22 cellular contexts compared by ENCODE assay signal in the genomic region with DNA sequence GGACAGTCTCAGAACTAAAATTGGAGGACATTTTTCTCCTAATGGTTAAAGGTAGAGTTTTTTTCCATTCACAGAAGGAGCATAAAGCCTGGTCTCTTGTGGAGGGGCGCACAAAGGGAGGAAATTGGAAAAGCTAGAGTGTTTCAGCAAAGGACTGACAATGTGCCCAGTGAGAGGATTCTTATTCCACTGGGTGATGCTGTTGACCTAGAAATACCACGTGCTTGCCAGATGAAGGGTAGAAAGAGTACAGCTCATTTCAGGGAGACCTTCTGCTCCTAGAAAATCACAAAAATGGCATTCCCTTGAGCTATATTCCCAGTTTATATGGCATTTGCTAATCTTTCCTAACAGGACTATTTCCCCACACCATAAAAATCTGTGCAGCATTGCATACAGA. TPM values are rescaled to one million over a fixed set of nuclear protein-coding genes. Genes with fewer than 3 reads are reported as not detected.
DNase-seq lines count a peak whose midpoint lies in the region; ATAC-seq, FAIRE-seq and TF ChIP-seq lines count a peak whose summit lies in the region.
"Had no signal": no experiment of that assay in that cellular context is flagged by ENCODE, and none has a peak within 500 bp of the region (broad histone marks: within the 10 kb centered on the region; RNA-seq: fewer than 3 reads in every experiment).

No MANE protein-coding gene starts in this region.

- SMC1A ChIA-PET in GM12878 (lab: Charles Lee; ENCODE audit: uncharacterized antibody, unreplicated experiment), result interaction anchor here (1.0 to 6.6 kb wide), 9 partner anchors 9 to 165 kb away, joined by 3 to 116 read pairs (median 4); no protein-coding TSS in a partner anchor

- intact Hi-C loops in GM12878 (cut with micrococcal nuclease; ENCODE audit: unreplicated experiment), result loop anchor here (5.0 to 10.0 kb wide), 2 partner anchors 139 to 523 kb away; no protein-coding TSS in a partner anchor

- RAD21 ChIA-PET in GM12878 (lab: Charles Lee; ENCODE audit: unreplicated experiment), result interaction anchor here (1.1 to 2.8 kb wide), 6 partner anchors 14 to 270 kb away, joined by 4 to 20 read pairs (median 5); no protein-coding TSS in a partner anchor

- in situ Hi-C loops in GM12878 (cut with MboI), result no loop called here

- TF ChIP-seq EP300 in GM12878 (IDR thresholded peaks at IDR 0.05; ENCODE audit: borderline replicate concordance in 1 of 2, control insufficient read depth in 1 of 2, low read depth in 2 of 2, low read length in 2 of 2), result no peak

- no peak overlapping the region for H2AFZ ChIP-seq in GM12878 (ENCODE audit: control insufficient read depth, low read depth, low read length)

- no TSS peak for BruUV-seq in GM12878 (replicated peaks; lab: Mats Ljungman, UMichigan)

- DNase-seq in Ammon's horn (ENCODE audit: low spot score), result peak; percentile 27
- DNase-seq in GM10266 (ENCODE audit: extremely low spot score), result no peak
- DNase-seq in NAMALWA (ENCODE audit: low spot score), result peak; percentile 14
- DNase-seq in GM12878 (ENCODE audit: low read depth, low spot score), result no peak
- no peak for DNase-seq in DMS 273 (lab: John Stamatoyannopoulos, UW; ENCODE audit: unreplicated experiment)
- DNase-seq in A172 (ENCODE audit: low spot score), result no peak
- DNase-seq in activated T-cell treated with anti-CD3 and anti-CD28 coated beads, Interleukin-2, amount 50 U/mL, for 1 hour, result no peak
- DNase-seq: activated CD4-positive, alpha-beta T cell treated with anti-CD3 and anti-CD28 coated beads, Interleukin-2, amount 10 ng/mL, durations not matched to agents 7 days and 5 days; activated naive CD8-positive, alpha-beta T cell treated with anti-CD3 and anti-CD28 coated beads for 36 hours; cerebellar nuclear complex; effector memory CD8-positive, alpha-beta T cell; glutamatergic neuron; stimulated activated naive CD8-positive, alpha-beta T cell treated with anti-CD3 and anti-CD28 coated beads, Interleukin-15, amount 100 ng/mL, for 72 hours; transverse colon had no signal

- no peaks in the 10 kb centered on the region for H3K27me3 ChIP-seq in GM12878 (replicated peaks in 1 of 2; ENCODE audit: control insufficient read depth in 2 of 2, insufficient read depth in 2 of 2, low read length in 1 of 2)
- H3K27me3 ChIP-seq: transverse colon had no signal

- TF ChIP-seq RAD21 in GM12878 (IDR thresholded peaks at IDR 0.05; ENCODE audit: insufficient read depth, low read depth, low read length), result peak; percentile 76

- no peak overlapping the region for H3K4me2 ChIP-seq in GM12878 (ENCODE audit: control insufficient read depth, insufficient read depth)

- CTCF ChIA-PET in GM12878 (lab: Yijun Ruan, JAX), result interaction anchor here (0.6 to 9.9 kb wide), 14 partner anchors 11 to 350 kb away, joined by 3 to 200 read pairs (median 6); no protein-coding TSS in a partner anchor

- no peaks in the 10 kb centered on the region for H4K20me1 ChIP-seq in GM12878 (ENCODE audit: control insufficient read depth, insufficient read depth)

- FAIRE-seq in GM12878 (lab: Jason Lieb, UNC), result no peak

- no peak overlapping the region for H3K9ac ChIP-seq in GM12878 (ENCODE audit: control insufficient read depth, insufficient read depth, low read length)

- H3K9me3 ChIP-seq in GM12878 (replicated peaks; ENCODE audit: control insufficient read depth, insufficient read depth, low read length), result no peaks in the 10 kb centered on the region; the same call in 2 of the 3 replicates
- H3K9me3 ChIP-seq: transverse colon had no signal

- peak; percentile 58 for ATAC-seq in GM12878
- ATAC-seq in GM21390 (IDR thresholded peaks at IDR 0.05; ENCODE audit: unreplicated experiment), result no peak
- ATAC-seq: activated T-helper 17 cell treated with anti-CD3 and anti-CD28 coated beads, Interleukin-2, amount 50 U/mL, for 72 hours; effector memory CD8-positive, alpha-beta T cell; stimulated activated naive CD8-positive, alpha-beta T cell treated with anti-CD3 and anti-CD28 coated beads, Interleukin-15, amount 100 ng/mL, for 72 hours had no signal

- peaks cover 11% of the 10 kb centered on the region for H3K4me1 ChIP-seq in GM12878 (ENCODE audit: control insufficient read depth, insufficient read depth, low read length)
- H3K4me1 ChIP-seq: transverse colon had no signal

- WGBS in GM12878 (ENCODE audit: insufficient coverage, insufficient replicate concordance, low lambda C conversion rate, missing lambda C conversion rate), result 72% methylated on average over 2 of the region's 2 CpGs

- no peak for TF ChIP-seq POLR2A in GM12878 (IDR thresholded peaks at IDR 0.05; ENCODE audit: low read depth, low read length)

- peak; percentile 38 for TF ChIP-seq CTCF in GM10266 (IDR thresholded peaks at IDR 0.05; ENCODE audit: control insufficient read depth, insufficient read depth, low read depth, missing control alignments)
- TF ChIP-seq CTCF in GM12878 (IDR thresholded peaks at IDR 0.05 in 2 of 3, conservative IDR thresholded peaks at IDR 0.05 in 1 of 3; ENCODE audit: control insufficient read depth in 2 of 3, extremely low read depth in 1 of 3, insufficient read depth in 1 of 3, low read depth in 3 of 3, low read length in 3 of 3), result peak; percentile 35 to 44 (median 43); a peak in 5 of 6 replicates

- POLR2A ChIA-PET in GM12878 (lab: Charles Lee), result no interaction called here

- H3K27ac ChIP-seq in GM12878 (ENCODE audit: control insufficient read depth, insufficient read depth), result no peak overlapping the region
- H3K27ac ChIP-seq: HL-60, transverse colon had no signal

- H3K36me3 ChIP-seq in GM12878 (ENCODE audit: control insufficient read depth in 2 of 2, insufficient read depth in 2 of 2, low read length in 1 of 2), result no peaks in the 10 kb centered on the region
- H3K36me3 ChIP-seq: transverse colon had no signal

- H3K79me2 ChIP-seq in GM12878 (ENCODE audit: control insufficient read depth, insufficient read depth, low read length), result no peaks in the 10 kb centered on the region

- H3K4me3 ChIP-seq in GM12878, result no peak overlapping the region
- H3K4me3 ChIP-seq: transverse colon had no signal

TF ChIP-seq in GM12878, 131 proteins besides CTCF, POLR2A, EP300 and RAD21 (continues in another document):
- TF ChIP-seq TARDBP (IDR thresholded peaks at IDR 0.05; ENCODE audit: borderline replicate concordance), result no peak

RNA-seq across cellular contexts. Expression of a gene that starts 21.1 kb away (rescaled TPM):
- total RNA-seq in GM12878 (2013; cell fraction: nucleolus; rRNA removed), result not detected in 2 replicates
- total RNA-seq in GM12878 (2014; rRNA removed) (0.38 TPM in 1 of 2 replicates, not detected in the other), GM12878 (2014; rRNA removed; fragmentation: Illumina TruSeq; extraction: Trizol) (not detected in 2 replicates), GM12878 (2021) (not detected in 2 replicates)
- not detected for polyA plus RNA-seq in GM12878 (2011; ENCODE audit: low read depth)
- polyA plus RNA-seq in GM12878 (2011; rRNA removed) (0.14 and 0.27 TPM in 2 replicates), GM12878 (2014; fragmentation: Illumina TruSeq; extraction: Trizol) (0.71 TPM in 1 of 2 replicates, not detected in the other), GM12878 (2014; fragmentation: Nextera tagmentation; extraction: Ambion mirVana) (under 1 TPM; 0.47 to 0.49 TPM), GM12878 (2014; rRNA removed) (not detected in 2 replicates), GM12878 (2016; fragmentation: Nextera tagmentation; extraction: Ambion mirVana) (under 1 TPM; 0.39 to 0.86 TPM)
- polyA plus RNA-seq in GM12878 (2011; cell fraction: cytosol; rRNA removed), result 0.28 TPM in 2 replicates
- polyA plus RNA-seq in GM12878 (2011; cell fraction: nucleus; rRNA removed), result 0.27 TPM in 1 of 2 replicates, not detected in the other
- polyA plus RNA-seq in GM12878 (2012), result not detected in 2 replicates
- 0.52 TPM in 1 of 2 replicates, not detected in the other for polyA minus RNA-seq in GM12878 (2011; rRNA and poly(A)+ RNA removed)
- polyA minus RNA-seq in GM12878 (2011; cell fraction: cytosol; rRNA and poly(A)+ RNA removed), result not detected in 2 replicates
- polyA minus RNA-seq in GM12878 (2011; cell fraction: nucleus; rRNA and poly(A)+ RNA removed), result not detected in 2 replicates
- total RNA-seq in A172 (2014; rRNA removed; shearing (Covaris generic)), result not detected in 2 replicates
- total RNA-seq: activated CD4-positive, alpha-beta T cell treated with anti-CD3 and anti-CD28 coated beads, Interleukin-2, amount 10 ng/mL, durations not matched to agents 7 days and 5 days; activated naive CD8-positive, alpha-beta T cell treated with anti-CD3 and anti-CD28 coated beads for 36 hours; activated T-helper 17 cell treated with anti-CD3 and anti-CD28 coated beads, Interleukin-2, amount 50 U/mL, for 72 hours; MCF 10A; pulmonary artery endothelial cell; skeletal muscle tissue; transverse colon had no signal
- polyA plus RNA-seq: AG04450, neural cell had no signal

RNA-seq across cellular contexts. Expression of a gene that starts 30.2 kb away (rescaled TPM):
- 56.7 and 58.7 TPM in 2 replicates for total RNA-seq in GM12878 (2013; cell fraction: nucleolus; rRNA removed)
- total RNA-seq in GM12878 (2014; rRNA removed) (2.2 and 2.9 TPM in 2 replicates), GM12878 (2014; rRNA removed; fragmentation: Illumina TruSeq; extraction: Trizol) (3.8 and 4.0 TPM in 2 replicates), GM12878 (2021) (2.3 and 3.3 TPM in 2 replicates)
- polyA plus RNA-seq in GM12878 (2011; ENCODE audit: low read depth), result 4.2 TPM
- polyA plus RNA-seq in GM12878 (2011; rRNA removed) (9.6 and 11.1 TPM in 2 replicates), GM12878 (2014; fragmentation: Illumina TruSeq; extraction: Trizol) (3.7 and 4.2 TPM in 2 replicates), GM12878 (2014; fragmentation: Nextera tagmentation; extraction: Ambion mirVana) (10 to 100 TPM in 1 of 2 experiments, 1 to 10 TPM in 1; 7.2 to 17.0 TPM), GM12878 (2014; rRNA removed) (3.9 and 4.6 TPM in 2 replicates), GM12878 (2016; fragmentation: Nextera tagmentation; extraction: Ambion mirVana) (1 to 10 TPM; 1.7 to 1.8 TPM)
- polyA plus RNA-seq in GM12878 (2011; cell fraction: cytosol; rRNA removed), result 5.5 and 6.1 TPM in 2 replicates
- polyA plus RNA-seq in GM12878 (2011; cell fraction: nucleus; rRNA removed), result 7.6 and 7.8 TPM in 2 replicates
- polyA plus RNA-seq in GM12878 (2012), result 3.9 and 7.1 TPM in 2 replicates
- polyA minus RNA-seq in GM12878 (2011; rRNA and poly(A)+ RNA removed), result 8.6 and 12.4 TPM in 2 replicates
- 4.8 TPM in 1 of 2 replicates, not detected in the other for polyA minus RNA-seq in GM12878 (2011; cell fraction: cytosol; rRNA and poly(A)+ RNA removed)
- polyA minus RNA-seq in GM12878 (2011; cell fraction: nucleus; rRNA and poly(A)+ RNA removed), result 5.1 and 7.0 TPM in 2 replicates
- not detected in 2 replicates for total RNA-seq in A172 (2014; rRNA removed; shearing (Covaris generic))
- total RNA-seq: activated CD4-positive, alpha-beta T cell treated with anti-CD3 and anti-CD28 coated beads, Interleukin-2, amount 10 ng/mL, durations not matched to agents 7 days and 5 days; activated T-helper 17 cell treated with anti-CD3 and anti-CD28 coated beads, Interleukin-2, amount 50 U/mL, for 72 hours; MCF 10A; pulmonary artery endothelial cell had no signal
- polyA plus RNA-seq: AG04450, neural cell had no signal

RNA-seq across cellular contexts. Expression of a gene that starts 48.1 kb away (rescaled TPM):
- total RNA-seq in GM12878 (2013; cell fraction: nucleolus; rRNA removed), result 8.1 and 12.0 TPM in 2 replicates
- total RNA-seq in GM12878 (2014; rRNA removed) (0.11 and 0.40 TPM in 2 replicates), GM12878 (2014; rRNA removed; fragmentation: Illumina TruSeq; extraction: Trizol) (0.40 and 0.60 TPM in 2 replicates), GM12878 (2021) (0.77 and 1.0 TPM in 2 replicates)
- polyA plus RNA-seq in GM12878 (2011; ENCODE audit: low read depth), result 0.85 TPM
- polyA plus RNA-seq in GM12878 (2011; rRNA removed) (1.0 and 1.7 TPM in 2 replicates), GM12878 (2014; fragmentation: Illumina TruSeq; extraction: Trizol) (0.81 and 0.89 TPM in 2 replicates), GM12878 (2014; fragmentation: Nextera tagmentation; extraction: Ambion mirVana) (under 1 TPM; 0.13 to 0.18 TPM), GM12878 (2014; rRNA removed) (0.38 and 0.72 TPM in 2 replicates), GM12878 (2016; fragmentation: Nextera tagmentation; extraction: Ambion mirVana) (under 1 TPM in 1 of 2 experiments, not detected in 1; 0.63 TPM)
- 0.32 and 0.36 TPM in 2 replicates for polyA plus RNA-seq in GM12878 (2011; cell fraction: cytosol; rRNA removed)
- polyA plus RNA-seq in GM12878 (2011; cell fraction: nucleus; rRNA removed), result 3.1 and 4.8 TPM in 2 replicates
- 1.1 and 2.1 TPM in 2 replicates for polyA plus RNA-seq in GM12878 (2012)
- 0.46 and 0.73 TPM in 2 replicates for polyA minus RNA-seq in GM12878 (2011; rRNA and poly(A)+ RNA removed)
- not detected in 2 replicates for polyA minus RNA-seq in GM12878 (2011; cell fraction: cytosol; rRNA and poly(A)+ RNA removed)
- 0.77 and 2.3 TPM in 2 replicates for polyA minus RNA-seq in GM12878 (2011; cell fraction: nucleus; rRNA and poly(A)+ RNA removed)
- not detected in 2 replicates for total RNA-seq in A172 (2014; rRNA removed; shearing (Covaris generic))
- total RNA-seq: activated CD4-positive, alpha-beta T cell treated with anti-CD3 and anti-CD28 coated beads, Interleukin-2, amount 10 ng/mL, durations not matched to agents 7 days and 5 days; activated naive CD8-positive, alpha-beta T cell treated with anti-CD3 and anti-CD28 coated beads for 36 hours; activated T-helper 17 cell treated with anti-CD3 and anti-CD28 coated beads, Interleukin-2, amount 50 U/mL, for 72 hours; MCF 10A; pulmonary artery endothelial cell had no signal
- polyA plus RNA-seq: AG04450, neural cell had no signal

Comparison
In these comparisons a context has a peak if more than half of its experiments do, and no peak if none do; other contexts are left out.
1. DNase-seq: peak in Ammon's horn (single experiment) and NAMALWA (single experiment); none in GM10266 (single experiment), GM12878 (single experiment), DMS 273 (single experiment), A172 (single experiment) and activated T-cell treated with anti-CD3 and anti-CD28 coated beads, Interleukin-2, amount 50 U/mL, for 1 hour (single experiment).